In the genomic region with DNA sequence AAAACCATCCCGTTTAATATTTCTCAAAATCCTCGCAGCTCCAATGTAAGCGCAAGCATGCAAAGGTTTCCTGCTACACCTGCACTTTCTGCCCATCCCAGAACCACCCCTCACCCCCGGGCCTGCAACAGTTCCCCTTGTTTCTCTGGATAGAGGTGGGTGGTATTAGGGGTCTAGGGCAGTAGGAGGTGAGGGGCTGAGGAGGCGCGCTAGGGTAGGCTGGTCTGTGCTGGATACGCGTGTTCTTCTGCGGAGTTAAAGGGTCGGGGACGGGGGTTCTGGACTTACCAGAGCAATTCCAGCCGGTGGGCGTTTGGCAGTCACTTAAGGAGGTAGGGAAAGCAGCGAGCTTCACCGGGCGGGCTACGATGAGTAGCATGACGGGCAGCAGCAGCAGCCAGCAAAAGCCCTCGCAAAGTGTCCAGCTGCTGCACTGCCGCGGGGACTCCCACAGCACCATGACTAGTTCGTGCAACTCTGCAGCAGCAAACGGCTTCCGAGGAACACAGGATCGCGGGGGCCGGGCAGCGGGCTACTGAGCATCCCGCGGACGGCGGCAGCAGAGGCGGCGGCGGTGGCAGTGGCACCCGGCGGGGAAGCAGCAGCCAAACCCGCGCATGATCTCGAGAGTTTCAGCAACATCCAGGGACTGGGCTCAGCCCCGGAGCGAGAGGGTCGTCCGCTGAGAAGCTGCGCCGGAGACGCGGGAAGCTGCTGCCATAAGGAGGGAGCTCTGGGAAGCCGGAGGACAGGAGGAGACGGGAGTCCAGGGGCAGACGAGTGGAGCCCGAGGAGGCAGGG, we compare ENCODE assay signal across 8 cellular contexts.
DNase-seq lines count a peak whose midpoint lies in the region; ATAC-seq and TF ChIP-seq lines count a peak whose summit lies in the region.

No MANE protein-coding gene starts in this region.

- no peak overlapping the region for H3K27ac Mint-ChIP-seq in stimulated activated naive CD8-positive, alpha-beta T cell treated with anti-CD3 and anti-CD28 coated beads, Interleukin-15, Interleukin-2, amounts not matched to agents 100 ng/mL and 50 ng/mL, for 24 hours

- POLR2A ChIA-PET in RWPE1 (lab: Yijun Ruan, JAX; ENCODE audit: low non-redundant PET): no interaction called here

- H3K27me3 Mint-ChIP-seq in stimulated activated naive CD8-positive, alpha-beta T cell treated with anti-CD3 and anti-CD28 coated beads, Interleukin-15, Interleukin-2, amounts not matched to agents 100 ng/mL and 50 ng/mL, for 24 hours: peaks cover 80% of the 10 kb centered on the region

- TF ChIP-seq POLR2A in GM18505 (IDR thresholded peaks at IDR 0.05; ENCODE audit: borderline replicate concordance, extremely low read depth, insufficient read depth, insufficient read length): no peak

- H3K4me3 Mint-ChIP-seq in stimulated activated naive CD8-positive, alpha-beta T cell treated with anti-CD3 and anti-CD28 coated beads, Interleukin-15, Interleukin-2, amounts not matched to agents 100 ng/mL and 50 ng/mL, for 24 hours: peak overlapping the region; percentile 78

- TF ChIP-seq CTCF in RWPE1 (conservative IDR thresholded peaks at IDR 0.05; ENCODE audit: low read depth): no peak

- DNase-seq in RWPE1 (ENCODE audit: low spot score) (peak; percentile 8), caudate nucleus (lab: John Stamatoyannopoulos, UW) (peak in 22 of 61 donors; percentile 31 to 85 (median 62)), left kidney (ENCODE audit: low read depth, low spot score) (peak; percentile 71), RKO (ENCODE audit: low spot score) (no peak)

- no peaks in the 10 kb centered on the region for H3K9me3 Mint-ChIP-seq in stimulated activated naive CD8-positive, alpha-beta T cell treated with anti-CD3 and anti-CD28 coated beads, Interleukin-15, Interleukin-2, amounts not matched to agents 100 ng/mL and 50 ng/mL, for 24 hours

- CTCF ChIA-PET in RWPE1 (lab: Yijun Ruan, JAX): interaction anchor here (0.6 to 1.7 kb wide), 2 partner anchors 325 to 704 kb away, joined by 3 to 5 read pairs; no protein-coding TSS in a partner anchor

- peaks cover 25% of the 10 kb centered on the region for H3K4me1 Mint-ChIP-seq in stimulated activated naive CD8-positive, alpha-beta T cell treated with anti-CD3 and anti-CD28 coated beads, Interleukin-15, Interleukin-2, amounts not matched to agents 100 ng/mL and 50 ng/mL, for 24 hours (ENCODE audit: low read depth)

- H3K36me3 Mint-ChIP-seq in stimulated activated naive CD8-positive, alpha-beta T cell treated with anti-CD3 and anti-CD28 coated beads, Interleukin-15, Interleukin-2, amounts not matched to agents 100 ng/mL and 50 ng/mL, for 24 hours (ENCODE audit: low read depth): no peaks in the 10 kb centered on the region

- no peak overlapping the region for H3K27ac ChIP-seq in RWPE1
- H3K27ac ChIP-seq in caudate nucleus (ENCODE audit: low read depth, low read length): peak overlapping the region; percentile 89

- peak; percentile 19 for ATAC-seq in GM18505 (IDR thresholded peaks at IDR 0.05; ENCODE audit: unreplicated experiment)
- ATAC-seq in HG02759 (IDR thresholded peaks at IDR 0.05; ENCODE audit: unreplicated experiment): peak; percentile 25
- ATAC-seq in GM19324 (IDR thresholded peaks at IDR 0.05; ENCODE audit: low FRiP score, unreplicated experiment): no peak
